In the genomic region with DNA sequence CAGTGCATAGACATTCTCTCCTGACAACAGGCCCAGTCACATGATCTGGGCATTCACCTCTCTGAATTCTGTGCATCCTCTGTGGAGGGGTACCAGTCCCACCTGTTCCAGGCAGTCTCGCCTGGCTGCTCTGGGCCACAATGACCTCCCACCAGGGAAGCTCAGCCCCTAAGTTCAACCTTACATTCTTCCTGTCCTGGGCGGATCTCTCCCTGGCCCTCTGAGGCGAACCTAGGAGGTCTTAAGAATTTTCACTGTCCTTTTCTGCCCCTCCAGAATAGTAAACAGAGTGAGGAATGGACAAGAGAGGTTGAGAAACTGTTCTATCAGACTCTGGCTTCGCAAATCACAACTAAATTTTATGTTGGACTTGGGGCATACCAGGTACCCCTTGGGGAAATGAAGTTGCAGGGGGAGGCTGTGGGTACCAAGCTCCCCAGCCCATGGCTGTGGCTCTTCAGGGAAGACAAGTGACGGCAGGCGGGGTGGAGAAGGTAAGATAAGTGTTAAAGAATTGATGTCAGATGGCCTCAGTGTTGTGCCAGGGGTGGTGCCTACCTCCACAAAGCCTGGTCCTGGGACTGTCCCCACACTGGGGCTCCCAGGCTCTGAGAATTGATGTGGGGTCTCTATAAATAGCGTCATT, we compare ENCODE assay signal across 21 cellular contexts. TPM values are rescaled to one million over a fixed set of nuclear protein-coding genes. Genes with fewer than 3 reads are reported as not detected.
DNase-seq lines count a peak whose midpoint lies in the region; ATAC-seq and TF ChIP-seq lines count a peak whose summit lies in the region.
"Had no signal": no experiment of that assay in that cellular context is flagged by ENCODE, and none has a peak within 500 bp of the region (broad histone marks: within the 10 kb centered on the region; RNA-seq: fewer than 3 reads in every experiment).

No MANE protein-coding gene starts in this region.

- H3K4me2 ChIP-seq in osteoblast (ENCODE audit: insufficient read depth, low read length) = no peak overlapping the region

- H3K36me3 ChIP-seq in osteoblast (ENCODE audit: insufficient read depth, low read length) (no peaks in the 10 kb centered on the region), tibial artery (no peaks in the 10 kb centered on the region)
- H3K36me3 ChIP-seq: HAP-1 had no signal

- no peak overlapping the region for H3K27ac Mint-ChIP-seq in stimulated activated effector memory CD8-positive, alpha-beta T cell treated with anti-CD3 and anti-CD28 coated beads, Interleukin-12 subunit alpha, Interleukin-12 subunit beta, amount 100 ng/mL, for 72 hours

- H3K4me1 ChIP-seq in osteoblast (ENCODE audit: insufficient read depth, low read length) (no peaks in the 10 kb centered on the region), tibial artery (peaks cover 0 to 8% (median 7%) of the 10 kb centered on the region in 4 donors)

- H3K9me3 ChIP-seq in osteoblast (ENCODE audit: low read depth, low read length) (no peaks in the 10 kb centered on the region), tibial artery (no peaks in the 10 kb centered on the region)
- H3K9me3 ChIP-seq: HAP-1 had no signal

- no peak overlapping the region for H2AFZ ChIP-seq in osteoblast (ENCODE audit: low read length)

- no peaks in the 10 kb centered on the region for H4K20me1 ChIP-seq in osteoblast (ENCODE audit: insufficient read depth, low read length)

- no peak overlapping the region for H3K4me3 Mint-ChIP-seq in stimulated activated effector memory CD8-positive, alpha-beta T cell treated with anti-CD3 and anti-CD28 coated beads, Interleukin-12 subunit alpha, Interleukin-12 subunit beta, amount 100 ng/mL, for 72 hours

- peaks cover 6% of the 10 kb centered on the region for H3K4me1 Mint-ChIP-seq in stimulated activated effector memory CD8-positive, alpha-beta T cell treated with anti-CD3 and anti-CD28 coated beads, Interleukin-12 subunit alpha, Interleukin-12 subunit beta, amount 100 ng/mL, for 72 hours

- intact Hi-C loops in cardiac septum (cut with DNase I) (loop anchor here (2.0 kb wide), 1 partner anchor 27 kb away; no protein-coding TSS in a partner anchor), Right ventricle myocardium inferior (cut with DNase I) (loop anchor here (2.0 kb wide), 2 partner anchors 27 to 63 kb away; no protein-coding TSS in a partner anchor), tibial artery (cut with DNase I; ENCODE audit: low total_unique reads) (no loop called here)

- H3K36me3 Mint-ChIP-seq in stimulated activated effector memory CD8-positive, alpha-beta T cell treated with anti-CD3 and anti-CD28 coated beads, Interleukin-12 subunit alpha, Interleukin-12 subunit beta, amount 100 ng/mL, for 72 hours = no peaks in the 10 kb centered on the region

- H3K4me3 ChIP-seq in osteoblast (ENCODE audit: insufficient read depth, low read length) = no peak overlapping the region
- no peak overlapping the region for H3K4me3 ChIP-seq in tibial artery
- H3K4me3 ChIP-seq: HAP-1 had no signal

- H3K9me3 Mint-ChIP-seq in stimulated activated effector memory CD8-positive, alpha-beta T cell treated with anti-CD3 and anti-CD28 coated beads, Interleukin-12 subunit alpha, Interleukin-12 subunit beta, amount 100 ng/mL, for 72 hours = no peaks in the 10 kb centered on the region

- ATAC-seq in Right ventricle myocardium inferior (no peak), GM18868 (IDR thresholded peaks at IDR 0.05; ENCODE audit: unreplicated experiment) (no peak)
- no peak for ATAC-seq in stimulated activated effector memory CD8-positive, alpha-beta T cell treated with anti-CD3 and anti-CD28 coated beads, Interleukin-12 subunit alpha, Interleukin-12 subunit beta, amount 100 ng/mL, for 72 hours

- peak; percentile 70 for DNase-seq in cardiac septum (ENCODE audit: low spot score)
- no peak for DNase-seq in Right ventricle myocardium inferior (ENCODE audit: missing footprints)
- peak; percentile 34 for DNase-seq in ecto neural progenitor cell (ENCODE audit: low spot score)
- peak; percentile 69 for DNase-seq in osteoblast (ENCODE audit: insufficient read length, low spot score, missing footprints)
- DNase-seq in tibial artery = peak; percentile 11 to 40
- no peak for DNase-seq in stimulated activated effector memory CD8-positive, alpha-beta T cell treated with anti-CD3 and anti-CD28 coated beads, Interleukin-12 subunit alpha, Interleukin-12 subunit beta, amount 100 ng/mL, for 72 hours (ENCODE audit: low spot score in 2 of 2)
- DNase-seq in NCI-H345 treated with DMSO at 0.1 percent for 48 hours (lab: John Stamatoyannopoulos, UW; ENCODE audit: unreplicated experiment) = no peak
- DNase-seq: COR-L47, DMS153, IMR-90, Kasumi-1, MM.1S, NCI-H1105 treated with DMSO at 0.1 percent for 48 hours, NCI-H1694 treated with DMSO at 0.1 percent for 48 hours, NCI-H2107, NCI-H226, NCI-H526, SIG-M5 had no signal

- H3K27me3 ChIP-seq in osteoblast (ENCODE audit: insufficient read depth, low read length) (peaks cover 59% of the 10 kb centered on the region), tibial artery (peaks cover 0 to 38% of the 10 kb centered on the region in 2 donors)

- H3K27ac ChIP-seq in osteoblast (ENCODE audit: low read depth, low read length) (no peak overlapping the region), tibial artery (no peak overlapping the region)

- TF ChIP-seq CTCF in osteoblast (IDR thresholded peaks at IDR 0.05; ENCODE audit: extremely low read depth, low read depth, low read length) (no peak), tibial artery (IDR thresholded peaks at IDR 0.05) (no peak)

- no peaks in the 10 kb centered on the region for H3K79me2 ChIP-seq in osteoblast (ENCODE audit: insufficient read depth, low read length)

RNA-seq across cellular contexts. Expression of gene SCN5A, which starts 5.3 kb away (rescaled TPM):
- total RNA-seq in cardiac septum (166 TPM), Right ventricle myocardium inferior (163 TPM), osteoblast (under 0.01 TPM in 1 of 2 replicates, not detected in the other)
- total RNA-seq: HT-29 had no signal

Comparison
In these comparisons a context has a peak if more than half of its experiments do, and no peak if none do; other contexts are left out.
1. DNase-seq: peak in cardiac septum (single experiment), ecto neural progenitor cell (single experiment), osteoblast (single experiment) and tibial artery (2 of 2); none in Right ventricle myocardium inferior (single experiment), stimulated activated effector memory CD8-positive, alpha-beta T cell treated with anti-CD3 and anti-CD28 coated beads, Interleukin-12 subunit alpha, Interleukin-12 subunit beta, amount 100 ng/mL, for 72 hours (0 of 2) and NCI-H345 treated with DMSO at 0.1 percent for 48 hours (single experiment).
2. RNA of gene SCN5A, which starts 5.3 kb away (total RNA-seq): 166 TPM in cardiac septum (single experiment) and 163 TPM in Right ventricle myocardium inferior (single experiment); under 0.01 TPM in osteoblast; every median in the first group is over 100 times any median in the second.